Comparison of ENCODE assay signal across 18 cellular contexts in genomic region chrX:14598330-14598729, GRCh38.
A peak's percentile ranks its signal among the peaks of the same experiment; 100 is the strongest.
DNase-seq lines count a peak whose midpoint lies in the region; TF ChIP-seq lines count a peak whose summit lies in the region.
"Had no signal": no experiment of that assay in that cellular context is flagged by ENCODE, and none has a peak within 500 bp of the region (broad histone marks: within the 10 kb centered on the region; RNA-seq: fewer than 3 reads in every experiment).

No MANE protein-coding gene starts in this region.

- H3K27ac ChIP-seq in HUES64 (ENCODE audit: low read depth, low read length), result peak overlapping the region; percentile 57; the same call in 1 of the 2 replicates
- H3K27ac ChIP-seq in smooth muscle cell (ENCODE audit: low read depth), result no peak overlapping the region
- H3K27ac ChIP-seq: Peyer's patch had no signal

- H3K4me1 ChIP-seq in HUES64 (ENCODE audit: insufficient read depth, low read length) (peaks cover 21% of the 10 kb centered on the region), smooth muscle cell (ENCODE audit: low read depth) (peaks cover 5% of the 10 kb centered on the region)
- H3K4me1 ChIP-seq: BE2C, Peyer's patch had no signal

- H3F3A ChIP-seq in smooth muscle cell (ENCODE audit: low read depth), result no peaks in the 10 kb centered on the region

- H4K20me1 ChIP-seq in smooth muscle cell (ENCODE audit: low read depth), result no peaks in the 10 kb centered on the region

- H3K4me2 ChIP-seq in smooth muscle cell, result no peak overlapping the region

- H2AFZ ChIP-seq in smooth muscle cell (ENCODE audit: low read depth), result no peak overlapping the region

- H3K27me3 ChIP-seq in HUES64 (ENCODE audit: insufficient read depth, low read length), result no peaks in the 10 kb centered on the region
- no peaks in the 10 kb centered on the region for H3K27me3 ChIP-seq in smooth muscle cell (ENCODE audit: low read depth)
- H3K27me3 ChIP-seq: BE2C, Peyer's patch had no signal

- H3K4me3 ChIP-seq in HUES64 (ENCODE audit: low read length) (no peak overlapping the region; the same call in 1 of the 2 replicates), smooth muscle cell (no peak overlapping the region)
- H3K4me3 ChIP-seq: Peyer's patch had no signal

- no peaks in the 10 kb centered on the region for H3K79me2 ChIP-seq in smooth muscle cell (ENCODE audit: low read depth)

- H3K36me3 ChIP-seq in HUES64 (ENCODE audit: insufficient read depth, low read length) (no peaks in the 10 kb centered on the region), smooth muscle cell (ENCODE audit: low read depth) (no peaks in the 10 kb centered on the region)
- H3K36me3 ChIP-seq: BE2C, Peyer's patch had no signal

- H3K9me3 ChIP-seq in HUES64 (ENCODE audit: insufficient read depth, low read depth, low read length), result no peaks in the 10 kb centered on the region
- H3K9me3 ChIP-seq in smooth muscle cell (replicated peaks; ENCODE audit: low read depth), result no peaks in the 10 kb centered on the region
- H3K9me3 ChIP-seq: BE2C, Peyer's patch had no signal

- no peak for TF ChIP-seq CTCF in smooth muscle cell (IDR thresholded peaks at IDR 0.05; ENCODE audit: borderline replicate concordance, insufficient read depth, poor library complexity, severe bottlenecking)

- DNase-seq in GM03348 (ENCODE audit: low spot score), result peak; percentile 8
- peak; percentile 28 for DNase-seq in iPS DF 19.7 (ENCODE audit: low read depth, low spot score)
- no peak for DNase-seq in smooth muscle cell (lab: John Stamatoyannopoulos, UW; ENCODE audit: unreplicated experiment)
- no peak for DNase-seq in A172 (ENCODE audit: low spot score)
- DNase-seq in NCI-H345 (lab: John Stamatoyannopoulos, UW), result no peak
- DNase-seq in NCI-H2081 treated with DMSO at 0.1 percent for 48 hours (lab: John Stamatoyannopoulos, UW), result no peak
- DNase-seq: ACHN; BE2C; Calu3; CD4-positive, alpha-beta memory T cell; DMS53; HCEC 1CT; KG1; NCI-H1417 treated with DMSO at 0.1 percent for 48 hours; NCI-H2029 treated with DMSO at 0.1 percent for 48 hours; NCI-H524; Peyer's patch had no signal

- WGBS in HUES64, result 25% methylated on average over 2 of the region's 3 CpGs
- 52% methylated on average over 3 of the region's 3 CpGs for WGBS in smooth muscle cell (ENCODE audit: low lambda C conversion rate)

- H3K9ac ChIP-seq in HUES64 (ENCODE audit: low read depth, low read length) (no peak overlapping the region), smooth muscle cell (ENCODE audit: low read depth) (no peak overlapping the region)

Comparison
In these comparisons a context has a peak if more than half of its experiments do, and no peak if none do; other contexts are left out.
1. DNase-seq: peak in GM03348 (single experiment) and iPS DF 19.7 (single experiment); none in smooth muscle cell (single experiment), A172 (single experiment), NCI-H345 (single experiment) and NCI-H2081 treated with DMSO at 0.1 percent for 48 hours (single experiment).